ENCODE assay signal across 17 cellular contexts in genomic region chr2:160477032-160477431, GRCh38.
"Had no signal": no experiment of that assay in that cellular context is flagged by ENCODE, and none has a peak within 500 bp of the region (broad histone marks: within the 10 kb centered on the region; RNA-seq: fewer than 3 reads in every experiment).

No MANE protein-coding gene starts in this region.

- H3K36me3 ChIP-seq: suprapubic skin, upper lobe of left lung had no signal

- H3K27me3 ChIP-seq: suprapubic skin, upper lobe of left lung had no signal

- DNase-seq: activated CD8-positive, alpha-beta memory T cell treated with anti-CD3 and anti-CD28 coated beads, Interleukin-2, amount 50 U/mL, for 4 hours; activated CD8-positive, alpha-beta T cell treated with anti-CD3 and anti-CD28 coated beads for 36 hours; activated T-cell treated with anti-CD3 and anti-CD28 coated beads, Interleukin-2, amount 50 U/mL, for 72 hours; amniotic stem cell; cerebellar nuclear complex; glutamatergic neuron; left colon; stimulated activated CD4-positive, alpha-beta T cell treated with anti-CD3 and anti-CD28 coated beads, Interleukin-12 subunit alpha, Interleukin-12 subunit beta, amount 100 ng/mL, for 4 hours; stimulated activated naive CD8-positive, alpha-beta T cell treated with anti-CD3 and anti-CD28 coated beads, Interleukin-15, Interleukin-2, amounts not matched to agents 100 U/mL and 50 U/mL, for 24 hours had no signal

- H3K9me3 Mint-ChIP-seq: activated CD8-positive, alpha-beta T cell treated with anti-CD3 and anti-CD28 coated beads for 36 hours; activated T-cell treated with anti-CD3 and anti-CD28 coated beads, Interleukin-2, amount 50 U/mL, for 72 hours; natural killer cell treated with Interleukin-12 subunit alpha and Interleukin-12 subunit beta and Interleukin-15 and Interleukin-18, amount 100 ng/mL, for 72 hours; T-helper 1 cell treated with Interleukin-12 subunit alpha and Interleukin-12 subunit beta and Interleukin-4 antibody, amounts not matched to agents 30 μg/mL and 1 μg/mL, for 36 hours had no signal

- H3K27ac ChIP-seq: suprapubic skin had no signal

- H3K4me3 Mint-ChIP-seq: activated CD8-positive, alpha-beta T cell treated with anti-CD3 and anti-CD28 coated beads for 36 hours; natural killer cell treated with Interleukin-12 subunit alpha and Interleukin-12 subunit beta and Interleukin-15 and Interleukin-18, amount 100 ng/mL, for 72 hours; T-helper 1 cell treated with Interleukin-12 subunit alpha and Interleukin-12 subunit beta and Interleukin-4 antibody, amounts not matched to agents 30 μg/mL and 1 μg/mL, for 36 hours had no signal

- H3K4me3 ChIP-seq: lung, suprapubic skin, upper lobe of left lung had no signal

- H3K36me3 Mint-ChIP-seq: natural killer cell treated with Interleukin-12 subunit alpha and Interleukin-12 subunit beta and Interleukin-15 and Interleukin-18, amount 100 ng/mL, for 72 hours had no signal

- H3K27ac Mint-ChIP-seq: activated CD8-positive, alpha-beta T cell treated with anti-CD3 and anti-CD28 coated beads for 36 hours; activated T-cell treated with anti-CD3 and anti-CD28 coated beads, Interleukin-2, amount 50 U/mL, for 72 hours; natural killer cell treated with Interleukin-12 subunit alpha and Interleukin-12 subunit beta and Interleukin-15 and Interleukin-18, amount 100 ng/mL, for 72 hours; T-helper 1 cell treated with Interleukin-12 subunit alpha and Interleukin-12 subunit beta and Interleukin-4 antibody, amounts not matched to agents 30 μg/mL and 1 μg/mL, for 36 hours had no signal

- H3K27me3 Mint-ChIP-seq: activated CD8-positive, alpha-beta T cell treated with anti-CD3 and anti-CD28 coated beads for 36 hours; natural killer cell treated with Interleukin-12 subunit alpha and Interleukin-12 subunit beta and Interleukin-15 and Interleukin-18, amount 100 ng/mL, for 72 hours had no signal

- ATAC-seq: activated CD4-positive, CD25-positive, alpha-beta regulatory T cell treated with anti-CD3 and anti-CD28 coated beads, Interleukin-2, amount 50 U/mL, for 24 hours; activated CD8-positive, alpha-beta T cell treated with anti-CD3 and anti-CD28 coated beads for 36 hours; activated T-cell treated with anti-CD3 and anti-CD28 coated beads, Interleukin-2, amount 50 U/mL, for 72 hours; left colon; natural killer cell treated with Interleukin-12 subunit alpha and Interleukin-12 subunit beta and Interleukin-15 and Interleukin-18, amount 100 ng/mL, for 72 hours; sciatic nerve; SK-N-SH treated with all-trans-retinoic acid at 6 μM for 48 hours; stimulated activated naive CD8-positive, alpha-beta T cell treated with anti-CD3 and anti-CD28 coated beads, Interleukin-15, Interleukin-2, amounts not matched to agents 100 U/mL and 50 U/mL, for 24 hours had no signal
